In the genomic region with DNA sequence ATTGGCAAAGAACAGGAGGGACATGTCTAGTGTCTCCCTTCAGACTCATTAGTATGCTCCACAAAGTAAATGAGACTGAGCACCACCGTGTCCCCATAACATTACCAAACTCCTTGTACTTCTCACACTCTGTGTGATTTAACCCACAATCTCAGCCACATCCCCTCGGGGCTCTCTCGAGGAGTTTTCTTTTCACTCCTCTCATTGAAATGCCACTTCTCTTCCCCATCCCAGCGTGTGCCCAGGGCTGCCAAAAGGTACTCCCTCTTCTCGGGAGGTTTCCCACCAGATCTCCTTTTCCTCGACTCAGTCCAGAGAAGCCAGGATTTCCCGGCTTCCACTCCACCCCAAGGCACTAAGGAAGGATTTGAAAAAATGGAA, we compare ENCODE assay signal across 8 cellular contexts. TPM values are rescaled to one million over a fixed set of nuclear protein-coding genes. Genes with fewer than 3 reads are reported as not detected.
A peak's percentile ranks its signal among the peaks of the same experiment; 100 is the strongest.
DNase-seq lines count a peak whose midpoint lies in the region; ATAC-seq and TF ChIP-seq lines count a peak whose summit lies in the region.

No MANE protein-coding gene starts in this region.

- peak overlapping the region; percentile 94 for H3K14ac ChIP-seq in trophoblast cell (ENCODE audit: low read length)

- H4K91ac ChIP-seq in trophoblast cell (ENCODE audit: low read depth, low read length), result peak overlapping the region; percentile 58

- H2BK120ac ChIP-seq in trophoblast cell (ENCODE audit: insufficient read depth, low read length, poor library complexity), result peak overlapping the region; percentile 76

- DNase-seq in Right ventricle myocardium inferior (ENCODE audit: missing footprints) (peak; percentile 53), cardiac septum (ENCODE audit: low spot score) (no peak), fibroblast of pulmonary artery (ENCODE audit: low read depth) (no peak), trophoblast cell (no peak), NCI-H526 treated with DMSO at 0.1 percent for 48 hours (lab: John Stamatoyannopoulos, UW) (no peak), sciatic nerve (ENCODE audit: low spot score) (no peak)

- intact Hi-C loops in Right ventricle myocardium inferior (cut with DNase I) (loop anchor here (2.0 to 10.0 kb wide), 3 partner anchors 55 to 403 kb away; no protein-coding TSS in a partner anchor), cardiac septum (cut with DNase I) (loop anchor here (5.0 to 10.0 kb wide), 2 partner anchors 55 to 93 kb away; no protein-coding TSS in a partner anchor), sciatic nerve (cut with DNase I) (no loop called here)

- H4K8ac ChIP-seq in trophoblast cell (ENCODE audit: low read depth, low read length), result peak overlapping the region; percentile 88

- H3K27me3 ChIP-seq in trophoblast cell (ENCODE audit: insufficient read depth, low read length), result no peaks in the 10 kb centered on the region

- peak overlapping the region; percentile 94 for H3K9ac ChIP-seq in trophoblast cell (ENCODE audit: low read length)

- no peaks in the 10 kb centered on the region for H3K9me3 ChIP-seq in trophoblast cell (ENCODE audit: insufficient read depth, low read depth, low read length)

- no peak overlapping the region for H2AFZ ChIP-seq in trophoblast cell (ENCODE audit: insufficient read depth, low read length, poor library complexity)

- ATAC-seq in Right ventricle myocardium inferior (no peak), HG02678 (IDR thresholded peaks at IDR 0.05; ENCODE audit: unreplicated experiment) (no peak), sciatic nerve (no peak)

- no CpG with 5 or more reads among the region's 7 CpGs for WGBS in trophoblast cell (ENCODE audit: extremely low coverage, insufficient coverage, insufficient read length)

- H4K12ac ChIP-seq in trophoblast cell (ENCODE audit: low read depth, low read length), result no peak overlapping the region

- peak overlapping the region; percentile 97 for H3K4me2 ChIP-seq in trophoblast cell (ENCODE audit: low read length)

- peak overlapping the region; percentile 83 for H3K18ac ChIP-seq in trophoblast cell (ENCODE audit: low read length)

- peak overlapping the region; percentile 93 for H3K4me3 ChIP-seq in fibroblast of pulmonary artery (replicated peaks; ENCODE audit: low read depth, low read length)
- H3K4me3 ChIP-seq in trophoblast cell (ENCODE audit: low read depth, low read length), result peak overlapping the region; percentile 95

- peaks cover 0 to 3% of the 10 kb centered on the region in 2 experiments for H3K4me1 ChIP-seq in trophoblast cell (ENCODE audit: control insufficient read depth in 1 of 2, insufficient read depth in 2 of 2, low read length in 2 of 2)

- H3K36me3 ChIP-seq in trophoblast cell (ENCODE audit: control insufficient read depth in 1 of 2, insufficient read depth in 2 of 2, low read length in 2 of 2), result no peaks in the 10 kb centered on the region

- H3K79me1 ChIP-seq in trophoblast cell (ENCODE audit: low read length), result peaks cover 8% of the 10 kb centered on the region

- no peak overlapping the region for H2AK5ac ChIP-seq in trophoblast cell (ENCODE audit: low read length)

- TF ChIP-seq CTCF in VCaP (conservative IDR thresholded peaks at IDR 0.05) (no peak), fibroblast of pulmonary artery (IDR thresholded peaks at IDR 0.05; ENCODE audit: low read length, missing control alignments) (no peak)

- H3K79me2 ChIP-seq in trophoblast cell (ENCODE audit: control insufficient read depth, insufficient read depth, low read length, poor library complexity), result peaks cover 10% of the 10 kb centered on the region

- peak overlapping the region; percentile 45 for H2BK5ac ChIP-seq in trophoblast cell (ENCODE audit: low read depth, low read length, poor library complexity)

- peak overlapping the region; percentile 85 for H3K4ac ChIP-seq in trophoblast cell (ENCODE audit: low read depth, low read length)

- H2BK12ac ChIP-seq in trophoblast cell (ENCODE audit: low read length), result no peak overlapping the region

- peak overlapping the region; percentile 91 for H3K27ac ChIP-seq in VCaP
- peak overlapping the region; percentile 82 for H3K27ac ChIP-seq in trophoblast cell (ENCODE audit: low read depth, low read length)

- no peak overlapping the region for H3K23ac ChIP-seq in trophoblast cell (ENCODE audit: low read length)

RNA-seq across cellular contexts. Expression of a gene that starts 1.1 kb away (rescaled TPM):
- total RNA-seq in Right ventricle myocardium inferior (84.4 TPM), cardiac septum (102 TPM), sciatic nerve (77.7 TPM)
- polyA plus RNA-seq in trophoblast cell (2013), result 91.2 and 98.7 TPM in 2 replicates
